In genomic region chr12:52645120-52645761, GRCh38 we compare ENCODE assay signal across 12 cellular contexts. TPM values are rescaled to one million over a fixed set of nuclear protein-coding genes. Genes with fewer than 3 reads are reported as not detected.
A peak's percentile ranks its signal among the peaks of the same experiment; 100 is the strongest.
DNase-seq lines count a peak whose midpoint lies in the region; ATAC-seq and TF ChIP-seq lines count a peak whose summit lies in the region.
"Had no signal": no experiment of that assay in that cellular context is flagged by ENCODE, and none has a peak within 500 bp of the region (broad histone marks: within the 10 kb centered on the region; RNA-seq: fewer than 3 reads in every experiment).

No MANE protein-coding gene starts in this region.

- no peak overlapping the region for H3K4me2 ChIP-seq in mesendoderm (ENCODE audit: low read length)

- TF ChIP-seq CTCF in endodermal cell (conservative IDR thresholded peaks at IDR 0.05): no peak

- H3K4me3 ChIP-seq in endodermal cell (ENCODE audit: low read length): no peak overlapping the region
- H3K4me3 ChIP-seq in mesendoderm (ENCODE audit: low read length): no peak overlapping the region
- H3K4me3 ChIP-seq: HAP-1 had no signal

- peaks cover 3% of the 10 kb centered on the region for H3K36me3 Mint-ChIP-seq in activated CD8-positive, alpha-beta memory T cell treated with anti-CD3 and anti-CD28 coated beads, Interleukin-2, amount 10 ng/mL, durations not matched to agents 7 days and 5 days
- H3K36me3 Mint-ChIP-seq in endodermal cell (ENCODE audit: low read depth): no peaks in the 10 kb centered on the region
- no peaks in the 10 kb centered on the region for H3K36me3 Mint-ChIP-seq in stimulated activated effector memory CD8-positive, alpha-beta T cell treated with anti-CD3 and anti-CD28 coated beads, Interleukin-12 subunit alpha, Interleukin-12 subunit beta, amount 100 ng/mL, for 72 hours
- H3K36me3 Mint-ChIP-seq in stimulated activated naive B cell treated with anti-CD40 and anti-IgM and Interleukin-4, amounts not matched to agents 10 μg/mL and 1 μg/mL and 100 μg/mL, for 72 hours: no peaks in the 10 kb centered on the region

- H3K79me1 ChIP-seq in mesendoderm (ENCODE audit: low read length): no peaks in the 10 kb centered on the region

- ATAC-seq in activated CD8-positive, alpha-beta memory T cell treated with anti-CD3 and anti-CD28 coated beads, Interleukin-2, amount 10 ng/mL, durations not matched to agents 7 days and 5 days: peak; percentile 97
- ATAC-seq in stimulated activated effector memory CD8-positive, alpha-beta T cell treated with anti-CD3 and anti-CD28 coated beads, Interleukin-12 subunit alpha, Interleukin-12 subunit beta, amount 100 ng/mL, for 72 hours: peak; percentile 91
- no peak for ATAC-seq in stimulated activated naive B cell treated with anti-CD40 and anti-IgM and Interleukin-4, amounts not matched to agents 10 μg/mL and 1 μg/mL and 100 μg/mL, for 72 hours (replicated peaks)

- peaks cover 7% of the 10 kb centered on the region for H3K27me3 Mint-ChIP-seq in activated CD8-positive, alpha-beta memory T cell treated with anti-CD3 and anti-CD28 coated beads, Interleukin-2, amount 10 ng/mL, durations not matched to agents 7 days and 5 days
- peaks cover 37% of the 10 kb centered on the region for H3K27me3 Mint-ChIP-seq in endodermal cell (ENCODE audit: insufficient read depth)
- H3K27me3 Mint-ChIP-seq in stimulated activated naive B cell treated with anti-CD40 and anti-IgM and Interleukin-4, amounts not matched to agents 10 μg/mL and 1 μg/mL and 100 μg/mL, for 72 hours: peaks cover 9 to 15% of the 10 kb centered on the region in 2 donors

- H3K27ac Mint-ChIP-seq in activated CD8-positive, alpha-beta memory T cell treated with anti-CD3 and anti-CD28 coated beads, Interleukin-2, amount 10 ng/mL, durations not matched to agents 7 days and 5 days: peak overlapping the region; percentile 94
- H3K27ac Mint-ChIP-seq in endodermal cell: no peak overlapping the region
- H3K27ac Mint-ChIP-seq in stimulated activated effector memory CD8-positive, alpha-beta T cell treated with anti-CD3 and anti-CD28 coated beads, Interleukin-12 subunit alpha, Interleukin-12 subunit beta, amount 100 ng/mL, for 72 hours: peak overlapping the region; percentile 87
- H3K27ac Mint-ChIP-seq in stimulated activated naive B cell treated with anti-CD40 and anti-IgM and Interleukin-4, amounts not matched to agents 10 μg/mL and 1 μg/mL and 100 μg/mL, for 72 hours: no peak overlapping the region

- DNase-seq in activated effector memory CD4-positive, alpha-beta T cell treated with Interleukin-2 at 50 U/mL for 16 hours: peak; percentile 34
- DNase-seq in activated effector memory CD4-positive, alpha-beta T cell treated with anti-CD3 and anti-CD28 coated beads, Interleukin-2, amount 50 U/mL, for 16 hours: no peak
- peak; percentile 87 for DNase-seq in activated CD8-positive, alpha-beta memory T cell treated with anti-CD3 and anti-CD28 coated beads, Interleukin-2, amount 10 ng/mL, durations not matched to agents 7 days and 5 days
- DNase-seq in endodermal cell (peak; percentile 31), mesendoderm (no peak), NCI-H774 (lab: John Stamatoyannopoulos, UW) (no peak)
- DNase-seq in stimulated activated effector memory CD8-positive, alpha-beta T cell treated with anti-CD3 and anti-CD28 coated beads, Interleukin-12 subunit alpha, Interleukin-12 subunit beta, amount 100 ng/mL, for 72 hours (ENCODE audit: low spot score in 2 of 2): peak in 1 of 2 donors; percentile 50
- no peak for DNase-seq in stimulated activated naive B cell treated with anti-CD40 and anti-IgM and Interleukin-4, amounts not matched to agents 10 μg/mL and 1 μg/mL and 100 μg/mL, for 72 hours
- DNase-seq: DND-41, NCI-H1694 treated with DMSO at 0.1 percent for 48 hours had no signal

- H2BK5ac ChIP-seq in mesendoderm (ENCODE audit: low read length): no peak overlapping the region

- no peak overlapping the region for H3K4ac ChIP-seq in mesendoderm (ENCODE audit: low read depth, low read length)

- H3K56ac ChIP-seq in mesendoderm (ENCODE audit: low read length): no peak overlapping the region

- no peaks in the 10 kb centered on the region for H3K9me3 ChIP-seq in endodermal cell (ENCODE audit: control insufficient read depth, low read length)
- H3K9me3 ChIP-seq: HAP-1 had no signal

- H3K4me1 Mint-ChIP-seq in activated CD8-positive, alpha-beta memory T cell treated with anti-CD3 and anti-CD28 coated beads, Interleukin-2, amount 10 ng/mL, durations not matched to agents 7 days and 5 days: peaks cover 35% of the 10 kb centered on the region
- H3K4me1 Mint-ChIP-seq in endodermal cell: no peaks in the 10 kb centered on the region
- peaks cover 63% of the 10 kb centered on the region for H3K4me1 Mint-ChIP-seq in stimulated activated effector memory CD8-positive, alpha-beta T cell treated with anti-CD3 and anti-CD28 coated beads, Interleukin-12 subunit alpha, Interleukin-12 subunit beta, amount 100 ng/mL, for 72 hours
- H3K4me1 Mint-ChIP-seq in stimulated activated naive B cell treated with anti-CD40 and anti-IgM and Interleukin-4, amounts not matched to agents 10 μg/mL and 1 μg/mL and 100 μg/mL, for 72 hours: no peaks in the 10 kb centered on the region

- no peaks in the 10 kb centered on the region for H3K9me3 Mint-ChIP-seq in activated CD8-positive, alpha-beta memory T cell treated with anti-CD3 and anti-CD28 coated beads, Interleukin-2, amount 10 ng/mL, durations not matched to agents 7 days and 5 days (ENCODE audit: low read depth)
- no peaks in the 10 kb centered on the region for H3K9me3 Mint-ChIP-seq in endodermal cell
- H3K9me3 Mint-ChIP-seq in stimulated activated effector memory CD8-positive, alpha-beta T cell treated with anti-CD3 and anti-CD28 coated beads, Interleukin-12 subunit alpha, Interleukin-12 subunit beta, amount 100 ng/mL, for 72 hours: no peaks in the 10 kb centered on the region
- no peaks in the 10 kb centered on the region for H3K9me3 Mint-ChIP-seq in stimulated activated naive B cell treated with anti-CD40 and anti-IgM and Interleukin-4, amounts not matched to agents 10 μg/mL and 1 μg/mL and 100 μg/mL, for 72 hours

- H4K5ac ChIP-seq in mesendoderm (ENCODE audit: low read length): no peak overlapping the region

- H3K79me2 ChIP-seq in mesendoderm (ENCODE audit: control insufficient read depth, insufficient read depth, low read length): no peaks in the 10 kb centered on the region

- H3K9ac ChIP-seq in endodermal cell (ENCODE audit: extremely low read depth, low read length, poor library complexity, severe bottlenecking) (no peak overlapping the region), mesendoderm (ENCODE audit: low read length) (no peak overlapping the region)

- H3K27ac ChIP-seq in endodermal cell (ENCODE audit: low read depth, low read length) (no peak overlapping the region), mesendoderm (ENCODE audit: low read depth, low read length) (no peak overlapping the region)

- H3K4me1 ChIP-seq in endodermal cell (ENCODE audit: control insufficient read depth, insufficient read depth, low read length) (no peaks in the 10 kb centered on the region), mesendoderm (ENCODE audit: control insufficient read depth, low read depth, low read length) (no peaks in the 10 kb centered on the region)
- H3K4me1 ChIP-seq: HAP-1 had no signal

- CTCF ChIA-PET in activated CD8-positive, alpha-beta memory T cell treated with anti-CD3 and anti-CD28 coated beads, Interleukin-2, amount 10 ng/mL, durations not matched to agents 7 days and 5 days (lab: Charles Lee): interaction anchor here (0.9 to 1.6 kb wide), 5 partner anchors 12 to 239 kb away, joined by 3 to 6 read pairs (median 5); no protein-coding TSS in a partner anchor

- no peak overlapping the region for H3K18ac ChIP-seq in mesendoderm (ENCODE audit: low read length)

- H3K27me3 ChIP-seq in endodermal cell (ENCODE audit: control insufficient read depth, insufficient read depth, low read length, poor library complexity, severe bottlenecking): peaks cover 28% of the 10 kb centered on the region
- no peaks in the 10 kb centered on the region for H3K27me3 ChIP-seq in mesendoderm (ENCODE audit: insufficient read depth, low read length, poor library complexity)

- H4K8ac ChIP-seq in mesendoderm (ENCODE audit: low read depth, low read length): no peak overlapping the region

- no peaks in the 10 kb centered on the region for H3K36me3 ChIP-seq in endodermal cell (ENCODE audit: control insufficient read depth, insufficient read depth, low read length)
- no peaks in the 10 kb centered on the region for H3K36me3 ChIP-seq in mesendoderm (ENCODE audit: control insufficient read depth, insufficient read depth, low read length)
- H3K36me3 ChIP-seq: HAP-1 had no signal

- H3K4me3 Mint-ChIP-seq in activated CD8-positive, alpha-beta memory T cell treated with anti-CD3 and anti-CD28 coated beads, Interleukin-2, amount 10 ng/mL, durations not matched to agents 7 days and 5 days: peak overlapping the region; percentile 17
- H3K4me3 Mint-ChIP-seq in endodermal cell: no peak overlapping the region
- no peak overlapping the region for H3K4me3 Mint-ChIP-seq in stimulated activated effector memory CD8-positive, alpha-beta T cell treated with anti-CD3 and anti-CD28 coated beads, Interleukin-12 subunit alpha, Interleukin-12 subunit beta, amount 100 ng/mL, for 72 hours
- H3K4me3 Mint-ChIP-seq in stimulated activated naive B cell treated with anti-CD40 and anti-IgM and Interleukin-4, amounts not matched to agents 10 μg/mL and 1 μg/mL and 100 μg/mL, for 72 hours: no peak overlapping the region

- H2AK5ac ChIP-seq in mesendoderm (ENCODE audit: low read length): no peak overlapping the region

- H3K23ac ChIP-seq in mesendoderm (ENCODE audit: low read length): no peak overlapping the region

- H2BK120ac ChIP-seq in mesendoderm (ENCODE audit: low read depth, low read length): no peak overlapping the region

- 88% methylated on average over 5 to 7 of the region's 7 CpGs for WGBS in endodermal cell (ENCODE audit: insufficient coverage in 1 of 2, insufficient read length in 1 of 2), 2 experiments
- WGBS in mesendoderm (ENCODE audit: extremely low coverage, insufficient coverage, low lambda C conversion rate): no CpG with 5 or more reads among the region's 7 CpGs

- H2BK15ac ChIP-seq in mesendoderm (replicated peaks; ENCODE audit: low read depth): no peak overlapping the region

RNA-seq across cellular contexts. Expression of gene KRT2, which starts 6.8 kb away (rescaled TPM):
- total RNA-seq in activated CD8-positive, alpha-beta memory T cell treated with anti-CD3 and anti-CD28 coated beads, Interleukin-2, amount 10 ng/mL, durations not matched to agents 7 days and 5 days: not detected
- not detected for total RNA-seq in endodermal cell
- not detected for polyA plus RNA-seq in endodermal cell (2013, experiment 1 of 2)
- polyA plus RNA-seq in endodermal cell (2013, experiment 2 of 2): not detected
- not detected for polyA plus RNA-seq in mesendoderm (2013, experiment 1 of 2)
- polyA plus RNA-seq in mesendoderm (2013, experiment 2 of 2): not detected
- polyA plus RNA-seq: AG04450 had no signal

RNA-seq across cellular contexts. Expression of gene KRT73, which starts 26.9 kb away (rescaled TPM):
- not detected for total RNA-seq in activated CD8-positive, alpha-beta memory T cell treated with anti-CD3 and anti-CD28 coated beads, Interleukin-2, amount 10 ng/mL, durations not matched to agents 7 days and 5 days
- total RNA-seq in endodermal cell: not detected
- polyA plus RNA-seq in endodermal cell (2013, experiment 1 of 2): not detected
- polyA plus RNA-seq in endodermal cell (2013, experiment 2 of 2): not detected
- not detected for polyA plus RNA-seq in mesendoderm (2013, experiment 1 of 2)
- polyA plus RNA-seq in mesendoderm (2013, experiment 2 of 2): not detected
- polyA plus RNA-seq: AG04450 had no signal

RNA-seq across cellular contexts. Expression of gene KRT1, which starts 35.0 kb away (rescaled TPM):
- total RNA-seq in activated CD8-positive, alpha-beta memory T cell treated with anti-CD3 and anti-CD28 coated beads, Interleukin-2, amount 10 ng/mL, durations not matched to agents 7 days and 5 days: not detected
- total RNA-seq in endodermal cell: not detected
- polyA plus RNA-seq in endodermal cell (2013, experiment 1 of 2): not detected
- polyA plus RNA-seq in endodermal cell (2013, experiment 2 of 2): not detected
- polyA plus RNA-seq in mesendoderm (2013, experiment 1 of 2): not detected
- polyA plus RNA-seq in mesendoderm (2013, experiment 2 of 2): not detected
- polyA plus RNA-seq: AG04450 had no signal

RNA-seq across cellular contexts. Expression of gene KRT72, which starts 44.0 kb away (rescaled TPM):
- total RNA-seq in activated CD8-positive, alpha-beta memory T cell treated with anti-CD3 and anti-CD28 coated beads, Interleukin-2, amount 10 ng/mL, durations not matched to agents 7 days and 5 days: under 1 TPM in 1 of 2 experiments, not detected in 1; 0.15 TPM
- total RNA-seq in endodermal cell: not detected
- not detected for polyA plus RNA-seq in endodermal cell (2013, experiment 1 of 2)
- polyA plus RNA-seq in endodermal cell (2013, experiment 2 of 2): not detected
- not detected for polyA plus RNA-seq in mesendoderm (2013, experiment 1 of 2)
- polyA plus RNA-seq in mesendoderm (2013, experiment 2 of 2): not detected
- polyA plus RNA-seq: AG04450 had no signal

RNA-seq across cellular contexts. Expression of gene KRT77, which starts 58.1 kb away (rescaled TPM):
- not detected for total RNA-seq in activated CD8-positive, alpha-beta memory T cell treated with anti-CD3 and anti-CD28 coated beads, Interleukin-2, amount 10 ng/mL, durations not matched to agents 7 days and 5 days
- total RNA-seq in endodermal cell: not detected
- not detected for polyA plus RNA-seq in endodermal cell (2013, experiment 1 of 2)
- not detected for polyA plus RNA-seq in endodermal cell (2013, experiment 2 of 2)
- polyA plus RNA-seq in mesendoderm (2013, experiment 1 of 2): not detected
- polyA plus RNA-seq in mesendoderm (2013, experiment 2 of 2): not detected
- polyA plus RNA-seq: AG04450 had no signal

Comparison
In these comparisons a context has a peak if more than half of its experiments do, and no peak if none do; other contexts are left out.
1. DNase-seq: peak in activated effector memory CD4-positive, alpha-beta T cell treated with Interleukin-2 at 50 U/mL for 16 hours (single experiment), activated CD8-positive, alpha-beta memory T cell treated with anti-CD3 and anti-CD28 coated beads, Interleukin-2, amount 10 ng/mL, durations not matched to agents 7 days and 5 days (single experiment) and endodermal cell (single experiment); none in activated effector memory CD4-positive, alpha-beta T cell treated with anti-CD3 and anti-CD28 coated beads, Interleukin-2, amount 50 U/mL, for 16 hours (single experiment), stimulated activated naive B cell treated with anti-CD40 and anti-IgM and Interleukin-4, amounts not matched to agents 10 μg/mL and 1 μg/mL and 100 μg/mL, for 72 hours (single experiment), mesendoderm (single experiment) and NCI-H774 (single experiment).
2. ATAC-seq: peak in activated CD8-positive, alpha-beta memory T cell treated with anti-CD3 and anti-CD28 coated beads, Interleukin-2, amount 10 ng/mL, durations not matched to agents 7 days and 5 days (single experiment) and stimulated activated effector memory CD8-positive, alpha-beta T cell treated with anti-CD3 and anti-CD28 coated beads, Interleukin-12 subunit alpha, Interleukin-12 subunit beta, amount 100 ng/mL, for 72 hours (single experiment); none in stimulated activated naive B cell treated with anti-CD40 and anti-IgM and Interleukin-4, amounts not matched to agents 10 μg/mL and 1 μg/mL and 100 μg/mL, for 72 hours (0 of 2).
3. H3K27ac Mint-ChIP-seq: peak in activated CD8-positive, alpha-beta memory T cell treated with anti-CD3 and anti-CD28 coated beads, Interleukin-2, amount 10 ng/mL, durations not matched to agents 7 days and 5 days (single experiment) and stimulated activated effector memory CD8-positive, alpha-beta T cell treated with anti-CD3 and anti-CD28 coated beads, Interleukin-12 subunit alpha, Interleukin-12 subunit beta, amount 100 ng/mL, for 72 hours (single experiment); none in endodermal cell (single experiment) and stimulated activated naive B cell treated with anti-CD40 and anti-IgM and Interleukin-4, amounts not matched to agents 10 μg/mL and 1 μg/mL and 100 μg/mL, for 72 hours (single experiment).